ENCODE assay signal across 19 cellular contexts in the genomic region with DNA sequence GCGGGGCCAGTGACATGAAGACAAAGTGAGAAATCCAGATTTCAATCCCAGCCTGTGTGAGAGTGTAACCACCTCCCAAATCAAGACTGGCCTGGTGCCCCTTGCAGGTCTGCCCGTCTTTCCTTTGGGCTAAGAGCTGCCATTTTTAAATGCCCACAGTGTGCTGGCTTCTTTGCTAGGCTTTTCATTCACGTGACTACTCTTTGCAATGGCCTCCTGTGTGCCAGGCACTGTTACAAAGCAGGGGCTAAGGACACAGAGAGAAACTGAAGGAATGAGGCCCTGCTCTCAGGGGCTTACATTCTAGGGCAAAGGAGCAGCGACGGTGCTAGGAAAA. TPM values are rescaled to one million over a fixed set of nuclear protein-coding genes. Genes with fewer than 3 reads are reported as not detected.
A peak's percentile ranks its signal among the peaks of the same experiment; 100 is the strongest.
DNase-seq lines count a peak whose midpoint lies in the region; ATAC-seq, FAIRE-seq and TF ChIP-seq lines count a peak whose summit lies in the region.
"Had no signal": no experiment of that assay in that cellular context is flagged by ENCODE, and none has a peak within 500 bp of the region (broad histone marks: within the 10 kb centered on the region; RNA-seq: fewer than 3 reads in every experiment).

No MANE protein-coding gene starts in this region.

- H3K9me3 ChIP-seq in cardiac muscle cell (ENCODE audit: low read depth) (no peaks in the 10 kb centered on the region), astrocyte (ENCODE audit: insufficient read depth, low read depth, low read length) (no peaks in the 10 kb centered on the region)
- H3K9me3 ChIP-seq: ascending aorta had no signal

- H3K27ac ChIP-seq in cardiac muscle cell (no peak overlapping the region), astrocyte (ENCODE audit: low read depth, low read length) (no peak overlapping the region)
- H3K27ac ChIP-seq: ascending aorta had no signal

- peak overlapping the region; percentile 76 for H3K4me2 ChIP-seq in astrocyte (ENCODE audit: low read length)

- TF ChIP-seq CTCF in cardiac muscle cell (IDR thresholded peaks at IDR 0.05; ENCODE audit: low read depth, low read length) (no peak), astrocyte (IDR thresholded peaks at IDR 0.05; ENCODE audit: insufficient read depth, low read depth, low read length) (no peak)

- peaks cover 22% of the 10 kb centered on the region for H3K27me3 Mint-ChIP-seq in astrocyte (ENCODE audit: low read depth, unreplicated experiment)
- H3K27me3 Mint-ChIP-seq in immature natural killer cell (ENCODE audit: low read depth in 3 of 3): peaks cover 3 to 8% (median 6%) of the 10 kb centered on the region in 3 donors
- H3K27me3 Mint-ChIP-seq: CD4-positive, alpha-beta T cell; stimulated activated naive CD8-positive, alpha-beta T cell treated with anti-CD3 and anti-CD28 coated beads, Interleukin-15, Interleukin-2, amounts not matched to agents 100 ng/mL and 50 ng/mL, for 24 hours had no signal

- ATAC-seq in stimulated activated effector memory CD8-positive, alpha-beta T cell treated with anti-CD3 and anti-CD28 coated beads, Interleukin-12 subunit alpha, Interleukin-12 subunit beta, amount 100 ng/mL, for 72 hours: no peak
- no peak for ATAC-seq in HG02973 (IDR thresholded peaks at IDR 0.05; ENCODE audit: unreplicated experiment)

- H3K9ac ChIP-seq in astrocyte (ENCODE audit: low read length): no peak overlapping the region

- H4K20me1 ChIP-seq in astrocyte (ENCODE audit: insufficient read depth, low read length): no peaks in the 10 kb centered on the region

- peak overlapping the region; percentile 73 for H2AFZ ChIP-seq in astrocyte (ENCODE audit: low read depth, low read length)

- no peak overlapping the region for H3K27ac Mint-ChIP-seq in astrocyte (ENCODE audit: unreplicated experiment)
- peak overlapping the region in 4 of 6 donors; percentile 23 to 94 (median 68) for H3K27ac Mint-ChIP-seq in immature natural killer cell
- H3K27ac Mint-ChIP-seq in stimulated activated effector memory CD8-positive, alpha-beta T cell treated with anti-CD3 and anti-CD28 coated beads, Interleukin-12 subunit alpha, Interleukin-12 subunit beta, amount 100 ng/mL, for 72 hours: no peak overlapping the region
- H3K27ac Mint-ChIP-seq: activated naive CD4-positive, alpha-beta T cell treated with anti-CD3 and anti-CD28 coated beads for 36 hours had no signal

- FAIRE-seq in astrocyte (lab: Jason Lieb, UNC): no peak
- FAIRE-seq: colon had no signal

- H3K4me1 ChIP-seq in cardiac muscle cell (ENCODE audit: low read depth) (peaks cover 5% of the 10 kb centered on the region), astrocyte (ENCODE audit: insufficient read depth, low read length) (peaks cover 6% of the 10 kb centered on the region)

- H3K79me2 ChIP-seq in astrocyte (ENCODE audit: insufficient read depth, low read length): no peaks in the 10 kb centered on the region

- H3K36me3 Mint-ChIP-seq in astrocyte (ENCODE audit: low read depth, unreplicated experiment) (no peaks in the 10 kb centered on the region), immature natural killer cell (no peaks in the 10 kb centered on the region)
- H3K36me3 Mint-ChIP-seq in stimulated activated effector memory CD8-positive, alpha-beta T cell treated with anti-CD3 and anti-CD28 coated beads, Interleukin-12 subunit alpha, Interleukin-12 subunit beta, amount 100 ng/mL, for 72 hours: no peaks in the 10 kb centered on the region

- peaks cover 18% of the 10 kb centered on the region for H3K27me3 ChIP-seq in cardiac muscle cell
- peaks cover 14% of the 10 kb centered on the region for H3K27me3 ChIP-seq in astrocyte (ENCODE audit: insufficient read depth, low read length)
- H3K27me3 ChIP-seq: ascending aorta had no signal

- H3K36me3 ChIP-seq in cardiac muscle cell (no peaks in the 10 kb centered on the region), astrocyte (ENCODE audit: insufficient read depth, low read length) (no peaks in the 10 kb centered on the region)
- H3K36me3 ChIP-seq: ascending aorta had no signal

- H3K9me3 Mint-ChIP-seq in astrocyte (ENCODE audit: unreplicated experiment) (peaks cover 5% of the 10 kb centered on the region), immature natural killer cell (no peaks in the 10 kb centered on the region)
- no peaks in the 10 kb centered on the region for H3K9me3 Mint-ChIP-seq in stimulated activated effector memory CD8-positive, alpha-beta T cell treated with anti-CD3 and anti-CD28 coated beads, Interleukin-12 subunit alpha, Interleukin-12 subunit beta, amount 100 ng/mL, for 72 hours
- H3K9me3 Mint-ChIP-seq: activated CD4-positive, alpha-beta T cell treated with anti-CD3 and anti-CD28 coated beads, Interleukin-2, amount 10 ng/mL, durations not matched to agents 24 days and 14 days; activated naive CD4-positive, alpha-beta T cell treated with anti-CD3 and anti-CD28 coated beads for 36 hours; CD4-positive, alpha-beta T cell; nephron; stimulated activated naive CD8-positive, alpha-beta T cell treated with anti-CD3 and anti-CD28 coated beads, Interleukin-15, Interleukin-2, amounts not matched to agents 100 ng/mL and 50 ng/mL, for 24 hours had no signal

- peaks cover 5% of the 10 kb centered on the region for H3K4me1 Mint-ChIP-seq in astrocyte (ENCODE audit: low read depth, unreplicated experiment)
- H3K4me1 Mint-ChIP-seq in immature natural killer cell: peaks cover 58 to 65% of the 10 kb centered on the region in 2 donors
- H3K4me1 Mint-ChIP-seq in stimulated activated effector memory CD8-positive, alpha-beta T cell treated with anti-CD3 and anti-CD28 coated beads, Interleukin-12 subunit alpha, Interleukin-12 subunit beta, amount 100 ng/mL, for 72 hours: peaks cover 48% of the 10 kb centered on the region

- H3K4me3 Mint-ChIP-seq in astrocyte (ENCODE audit: unreplicated experiment) (no peak overlapping the region), immature natural killer cell (peak overlapping the region in 2 of 5 donors; percentile 21 to 57)
- peak overlapping the region; percentile 81 for H3K4me3 Mint-ChIP-seq in stimulated activated effector memory CD8-positive, alpha-beta T cell treated with anti-CD3 and anti-CD28 coated beads, Interleukin-12 subunit alpha, Interleukin-12 subunit beta, amount 100 ng/mL, for 72 hours

- intact Hi-C loops in cardiac septum (cut with DNase I): loop anchor here (5.0 kb wide), 1 partner anchor 37 kb away; no protein-coding TSS in a partner anchor

- no peak for DNase-seq in cardiac muscle cell (ENCODE audit: low read depth in 1 of 2, low spot score in 1 of 2)
- no peak for DNase-seq in cardiac septum (ENCODE audit: low spot score)
- no peak for DNase-seq in astrocyte (ENCODE audit: low read depth)
- no peak for DNase-seq in immature natural killer cell
- DNase-seq in stimulated activated effector memory CD8-positive, alpha-beta T cell treated with anti-CD3 and anti-CD28 coated beads, Interleukin-12 subunit alpha, Interleukin-12 subunit beta, amount 100 ng/mL, for 72 hours (ENCODE audit: low spot score in 2 of 2): no peak
- no peak for DNase-seq in T1000 (lab: John Stamatoyannopoulos, UW)
- no peak for DNase-seq in middle frontal gyrus (ENCODE audit: extremely low spot score, low spot score)
- DNase-seq: activated naive CD4-positive, alpha-beta T cell treated with anti-CD3 and anti-CD28 coated beads for 36 hours; DMS79 had no signal

- H3K4me3 ChIP-seq in cardiac muscle cell: peak overlapping the region; percentile 15
- H3K4me3 ChIP-seq in astrocyte (ENCODE audit: insufficient read depth, low read depth, low read length): no peak overlapping the region

RNA-seq across cellular contexts. Expression of gene ZSCAN10, which starts 0.3 kb away (rescaled TPM):
- total RNA-seq in cardiac muscle cell (0.42 and 0.78 TPM in 2 replicates), cardiac septum (not detected), astrocyte (0.22 and 0.25 TPM in 2 replicates)
- polyA plus RNA-seq in cardiac muscle cell (0.74 TPM in 1 of 2 replicates, not detected in the other), immature natural killer cell (under 1 TPM in 1 of 3 donors, not detected in 2; 0.13 TPM)
- total RNA-seq: A673; activated CD4-positive, alpha-beta T cell treated with anti-CD3 and anti-CD28 coated beads, Interleukin-2, amount 10 ng/mL, durations not matched to agents 24 days and 14 days; ascending aorta; lung microvascular endothelial cell; ureter had no signal

RNA-seq across cellular contexts. Expression of gene ZNF205, which starts 13.0 kb away (rescaled TPM):
- total RNA-seq in cardiac muscle cell (26.7 and 37.3 TPM in 2 replicates), cardiac septum (6.5 TPM), astrocyte (13.2 and 15.4 TPM in 2 replicates)
- polyA plus RNA-seq in cardiac muscle cell (13.2 and 14.4 TPM in 2 replicates), immature natural killer cell (under 1 TPM in 1 of 3 donors, not detected in 2; 0.13 TPM)
- total RNA-seq: CD4-positive, alpha-beta T cell had no signal

RNA-seq across cellular contexts. Expression of gene IL32, which starts 33.9 kb away (rescaled TPM):
- total RNA-seq in cardiac muscle cell (0.66 TPM in 1 of 2 replicates, not detected in the other), cardiac septum (32.3 TPM), astrocyte (27.8 and 43.8 TPM in 2 replicates)
- polyA plus RNA-seq in cardiac muscle cell (0.35 TPM in 1 of 2 replicates, not detected in the other), immature natural killer cell (1,000 to 10,000 TPM in 1 of 3 donors, 100 to 1,000 TPM in 2; 878 to 1,331 (median 944) TPM)

RNA-seq across cellular contexts. Expression of gene ZNF213, which starts 35.5 kb away (rescaled TPM):
- total RNA-seq in cardiac muscle cell (7.5 and 8.4 TPM in 2 replicates), cardiac septum (7.5 TPM), astrocyte (11.3 and 12.0 TPM in 2 replicates)
- polyA plus RNA-seq in cardiac muscle cell (10.1 and 13.6 TPM in 2 replicates), immature natural killer cell (1 to 10 TPM; 1.7 to 4.5 (median 2.4) TPM)

RNA-seq across cellular contexts. Expression of gene MMP25, which starts 53.0 kb away (rescaled TPM):
- 0.03 TPM in 1 of 2 replicates, not detected in the other for total RNA-seq in cardiac muscle cell
- 4.3 and 5.8 TPM in 2 replicates for polyA plus RNA-seq in cardiac muscle cell
- 3.0 TPM for total RNA-seq in cardiac septum
- 0.89 and 1.3 TPM in 2 replicates for total RNA-seq in astrocyte
- polyA plus RNA-seq in immature natural killer cell: 1 to 10 TPM in 1 of 3 donors, under 1 TPM in 2; 0.19 to 2.2 (median 0.73) TPM

Comparison
In these comparisons a context has a peak if more than half of its experiments do, and no peak if none do; other contexts are left out.
1. RNA of gene IL32, which starts 33.9 kb away (total RNA-seq): 27.8 to 43.8 TPM in astrocyte and 32.3 TPM in cardiac septum (single experiment); 0.66 TPM in cardiac muscle cell; every median in the first group is over 10 times any median in the second.
2. H3K27ac Mint-ChIP-seq: peak in immature natural killer cell (4 of 6); none in astrocyte (single experiment) and stimulated activated effector memory CD8-positive, alpha-beta T cell treated with anti-CD3 and anti-CD28 coated beads, Interleukin-12 subunit alpha, Interleukin-12 subunit beta, amount 100 ng/mL, for 72 hours (single experiment).